In genomic region chr6:30942338-30943060, GRCh38 we compare ENCODE assay signal across 8 cellular contexts. TPM values are rescaled to one million over a fixed set of nuclear protein-coding genes. Genes with fewer than 3 reads are reported as not detected.
A peak's percentile ranks its signal among the peaks of the same experiment; 100 is the strongest.
DNase-seq lines count a peak whose midpoint lies in the region; ATAC-seq, FAIRE-seq and TF ChIP-seq lines count a peak whose summit lies in the region.

No MANE protein-coding gene starts in this region.

- POLR2A ChIA-PET in naive thymus-derived CD4-positive, alpha-beta T cell (lab: Charles Lee) = no interaction called here

- H3K9me3 Mint-ChIP-seq in brain = peaks cover 0 to 3% (median 0%) of the 10 kb centered on the region in 5 experiments
- H3K9me3 Mint-ChIP-seq in naive thymus-derived CD4-positive, alpha-beta T cell = peaks cover 0 to 1% (median 0%) of the 10 kb centered on the region in 11 donors

- H3K36me3 ChIP-seq in keratinocyte (ENCODE audit: control insufficient read depth in 2 of 2, extremely low read depth in 1 of 2, insufficient read depth in 2 of 2, low read length in 2 of 2) = no peaks in the 10 kb centered on the region
- H3K36me3 ChIP-seq in naive thymus-derived CD4-positive, alpha-beta T cell (ENCODE audit: control insufficient read depth in 2 of 3, insufficient read depth in 3 of 3, low read length in 3 of 3) = no peaks in the 10 kb centered on the region

- CTCF ChIA-PET in naive thymus-derived CD4-positive, alpha-beta T cell (lab: Charles Lee) = interaction anchor here (0.6 to 0.7 kb wide), 2 partner anchors 138 to 1814 kb away, joined by 3 read pairs; no protein-coding TSS in a partner anchor

- peaks cover 4% of the 10 kb centered on the region for H3K27me3 ChIP-seq in keratinocyte (ENCODE audit: control insufficient read depth, extremely low read depth, insufficient read depth, low read length)
- H3K27me3 ChIP-seq in naive thymus-derived CD4-positive, alpha-beta T cell (ENCODE audit: control insufficient read depth in 2 of 2, insufficient read depth in 2 of 2, low read length in 2 of 2) = peaks cover 5 to 6% of the 10 kb centered on the region in 2 donors

- H3K4me3 Mint-ChIP-seq in brain = no peak overlapping the region
- no peak overlapping the region for H3K4me3 Mint-ChIP-seq in naive thymus-derived CD4-positive, alpha-beta T cell

- H3K9me1 ChIP-seq in keratinocyte (ENCODE audit: control insufficient read depth, extremely low read depth, insufficient read depth, low read length) = no peaks in the 10 kb centered on the region

- H3K9me3 ChIP-seq in keratinocyte (ENCODE audit: control insufficient read depth, low read depth, low read length) = no peaks in the 10 kb centered on the region
- no peaks in the 10 kb centered on the region for H3K9me3 ChIP-seq in naive thymus-derived CD4-positive, alpha-beta T cell (ENCODE audit: control insufficient read depth in 2 of 3, low read length in 3 of 3)

- peak; percentile 77 for FAIRE-seq in keratinocyte (lab: Jason Lieb, UNC)

- peaks cover 5% of the 10 kb centered on the region for H3K4me1 Mint-ChIP-seq in brain
- peaks cover 0 to 4% (median 0%) of the 10 kb centered on the region in 7 donors for H3K4me1 Mint-ChIP-seq in naive thymus-derived CD4-positive, alpha-beta T cell

- H3K27ac Mint-ChIP-seq in brain = peak overlapping the region in 1 of 5 experiments; percentile 72
- H3K27ac Mint-ChIP-seq in naive thymus-derived CD4-positive, alpha-beta T cell = no peak overlapping the region

- intact Hi-C loops in naive thymus-derived CD4-positive, alpha-beta T cell (cut with micrococcal nuclease) = no loop called here

- H3K79me2 ChIP-seq in keratinocyte (ENCODE audit: control insufficient read depth, insufficient read depth, low read length) = no peaks in the 10 kb centered on the region

- H3K36me3 Mint-ChIP-seq in brain = no peaks in the 10 kb centered on the region
- peaks cover 0 to 6% (median 0%) of the 10 kb centered on the region in 5 donors for H3K36me3 Mint-ChIP-seq in naive thymus-derived CD4-positive, alpha-beta T cell

- peaks cover 11% of the 10 kb centered on the region for H3K4me1 ChIP-seq in keratinocyte (ENCODE audit: control insufficient read depth, extremely low read depth, insufficient read depth, low read length)
- no peaks in the 10 kb centered on the region for H3K4me1 ChIP-seq in naive thymus-derived CD4-positive, alpha-beta T cell (ENCODE audit: control insufficient read depth in 2 of 2, insufficient read depth in 2 of 2, low read length in 2 of 2)

- H2AFZ ChIP-seq in keratinocyte (ENCODE audit: control insufficient read depth, low read length) = peak overlapping the region; percentile 92

- H4K20me1 ChIP-seq in keratinocyte (ENCODE audit: control insufficient read depth, extremely low read depth, insufficient read depth, low read length) = no peaks in the 10 kb centered on the region

- ATAC-seq in naive thymus-derived CD4-positive, alpha-beta T cell = no peak

- H3K27ac ChIP-seq in keratinocyte (ENCODE audit: control insufficient read depth, insufficient read depth, low read length) = no peak overlapping the region
- H3K27ac ChIP-seq in naive thymus-derived CD4-positive, alpha-beta T cell (ENCODE audit: low read depth, low read length) = no peak overlapping the region

- DNase-seq in 8988T = peak; percentile 85
- DNase-seq in HPDE6-E6E7 (ENCODE audit: extremely low spot score) = peak; percentile 76
- DNase-seq in keratinocyte (ENCODE audit: low read depth, low spot score) = peak; percentile 56
- peak; percentile 82 for DNase-seq in ureter (ENCODE audit: low spot score)
- no peak for DNase-seq in naive thymus-derived CD4-positive, alpha-beta T cell
- DNase-seq in cortex of kidney (lab: John Stamatoyannopoulos, UW) = no peak
- DNase-seq in activated T-cell treated with anti-CD3 and anti-CD28 coated beads, Interleukin-2, amount 50 U/mL, for 1 hour = no peak

- TF ChIP-seq CTCF in brain (conservative IDR thresholded peaks at IDR 0.05) (peak; percentile 29 to 39), keratinocyte (optimal IDR thresholded peaks at IDR 0.05 in 1 of 3, IDR thresholded peaks at IDR 0.05 in 1 of 3, conservative IDR thresholded peaks at IDR 0.05 in 1 of 3; ENCODE audit: extremely low read depth in 1 of 3, insufficient read depth in 2 of 3, low read length in 3 of 3) (peak; percentile 59 to 83 (median 64))

- H3K4me2 ChIP-seq in keratinocyte (ENCODE audit: control insufficient read depth, extremely low read depth, insufficient read depth, low read depth, low read length) = peak overlapping the region; percentile 42

- H3K9ac ChIP-seq in keratinocyte (ENCODE audit: control insufficient read depth, extremely low read depth, insufficient read depth, low read length) = no peak overlapping the region

- dilution Hi-C loops in keratinocyte (cut with MboI; ENCODE audit: extremely low pct_ligation_motif_present, low sequenced_read_pairs) = loop anchor here (25.0 kb wide), 1 partner anchor 120 kb away; no protein-coding TSS in a partner anchor

- peaks cover 8% of the 10 kb centered on the region for H3K27me3 Mint-ChIP-seq in brain
- peaks cover 44 to 70% (median 57%) of the 10 kb centered on the region in 5 donors for H3K27me3 Mint-ChIP-seq in naive thymus-derived CD4-positive, alpha-beta T cell

- no peak overlapping the region for H3K4me3 ChIP-seq in keratinocyte (ENCODE audit: control insufficient read depth in 2 of 3, extremely low read depth in 1 of 3, insufficient read depth in 2 of 3, low read depth in 1 of 3, low read length in 3 of 3)
- no peak overlapping the region for H3K4me3 ChIP-seq in naive thymus-derived CD4-positive, alpha-beta T cell (ENCODE audit: low read length)

RNA-seq across cellular contexts. Expression of gene MUCL3, which starts 1.7 kb away (rescaled TPM):
- not detected for polyA plus RNA-seq in brain (ENCODE audit: insufficient read depth, low read depth, low replicate concordance)
- 0.05 TPM in 1 of 3 replicates, not detected in the others for polyA plus RNA-seq in keratinocyte
- polyA plus RNA-seq in keratinocyte (2011; ENCODE audit: low read depth) = 0.71 TPM
- 0.03 and 0.04 TPM in 2 replicates for polyA plus RNA-seq in keratinocyte (2011; cell fraction: cytosol; rRNA removed)
- 0.06 and 0.11 TPM in 2 replicates for polyA plus RNA-seq in keratinocyte (2011; cell fraction: nucleus; rRNA removed)
- 0.58 TPM in 1 of 2 replicates, not detected in the other for polyA plus RNA-seq in keratinocyte (2012; ENCODE audit: low replicate concordance)
- not detected in 3 replicates for polyA minus RNA-seq in keratinocyte
- polyA minus RNA-seq in keratinocyte (2011; cell fraction: cytosol; rRNA and poly(A)+ RNA removed) = not detected
- not detected in 2 replicates for polyA minus RNA-seq in keratinocyte (2011; cell fraction: nucleus; rRNA and poly(A)+ RNA removed)
- not detected for total RNA-seq in ureter
- not detected for total RNA-seq in naive thymus-derived CD4-positive, alpha-beta T cell
- not detected for polyA plus RNA-seq in naive thymus-derived CD4-positive, alpha-beta T cell

RNA-seq across cellular contexts. Expression of gene SFTA2, which starts 10.5 kb away (rescaled TPM):
- not detected for polyA plus RNA-seq in brain (ENCODE audit: insufficient read depth, low read depth, low replicate concordance)
- not detected in 3 replicates for polyA plus RNA-seq in keratinocyte
- not detected for polyA plus RNA-seq in keratinocyte (2011; ENCODE audit: low read depth)
- polyA plus RNA-seq in keratinocyte (2011; cell fraction: cytosol; rRNA removed) = not detected in 2 replicates
- polyA plus RNA-seq in keratinocyte (2011; cell fraction: nucleus; rRNA removed) = not detected in 2 replicates
- polyA plus RNA-seq in keratinocyte (2012; ENCODE audit: low replicate concordance) = 0.54 TPM in 1 of 2 replicates, not detected in the other
- 0.43 TPM in 1 of 3 replicates, not detected in the others for polyA minus RNA-seq in keratinocyte
- polyA minus RNA-seq in keratinocyte (2011; cell fraction: cytosol; rRNA and poly(A)+ RNA removed) = not detected
- not detected in 2 replicates for polyA minus RNA-seq in keratinocyte (2011; cell fraction: nucleus; rRNA and poly(A)+ RNA removed)
- total RNA-seq in ureter = 1.0 TPM
- total RNA-seq in naive thymus-derived CD4-positive, alpha-beta T cell = not detected
- under 1 TPM in 1 of 2 donors, not detected in 1; 0.34 TPM for polyA plus RNA-seq in naive thymus-derived CD4-positive, alpha-beta T cell

RNA-seq across cellular contexts. Expression of gene VARS2, which starts 28.5 kb away (rescaled TPM):
- polyA plus RNA-seq in brain (ENCODE audit: insufficient read depth, low read depth, low replicate concordance) (18.0 TPM), keratinocyte (12.8 to 14.3 TPM (median 13.8 TPM) in 3 replicates)
- 5.3 TPM for polyA plus RNA-seq in keratinocyte (2011; ENCODE audit: low read depth)
- 5.0 and 7.4 TPM in 2 replicates for polyA plus RNA-seq in keratinocyte (2011; cell fraction: cytosol; rRNA removed)
- polyA plus RNA-seq in keratinocyte (2011; cell fraction: nucleus; rRNA removed) = 32.6 and 37.0 TPM in 2 replicates
- 15.4 and 19.5 TPM in 2 replicates for polyA plus RNA-seq in keratinocyte (2012; ENCODE audit: low replicate concordance)
- 17.2 to 22.0 TPM (median 20.2 TPM) in 3 replicates for polyA minus RNA-seq in keratinocyte
- polyA minus RNA-seq in keratinocyte (2011; cell fraction: cytosol; rRNA and poly(A)+ RNA removed) = 17.5 TPM
- 18.7 and 24.1 TPM in 2 replicates for polyA minus RNA-seq in keratinocyte (2011; cell fraction: nucleus; rRNA and poly(A)+ RNA removed)
- total RNA-seq in ureter = 33.2 TPM
- 10 to 100 TPM; 22.2 to 47.3 (median 37.9) TPM for total RNA-seq in naive thymus-derived CD4-positive, alpha-beta T cell
- 10 to 100 TPM; 17.1 to 18.9 TPM for polyA plus RNA-seq in naive thymus-derived CD4-positive, alpha-beta T cell

RNA-seq across cellular contexts. Expression of gene GTF2H4, which starts 34.5 kb away (rescaled TPM):
- polyA plus RNA-seq in brain (ENCODE audit: insufficient read depth, low read depth, low replicate concordance) = 33.0 TPM
- polyA plus RNA-seq in keratinocyte = 34.2 to 44.0 TPM (median 38.7 TPM) in 3 replicates
- polyA plus RNA-seq in keratinocyte (2011; ENCODE audit: low read depth) = 7.2 TPM
- polyA plus RNA-seq in keratinocyte (2011; cell fraction: cytosol; rRNA removed) = 24.4 and 25.0 TPM in 2 replicates
- polyA plus RNA-seq in keratinocyte (2011; cell fraction: nucleus; rRNA removed) = 68.9 and 72.9 TPM in 2 replicates
- 21.9 and 32.3 TPM in 2 replicates for polyA plus RNA-seq in keratinocyte (2012; ENCODE audit: low replicate concordance)
- polyA minus RNA-seq in keratinocyte = 18.1 to 28.5 TPM (median 19.3 TPM) in 3 replicates
- polyA minus RNA-seq in keratinocyte (2011; cell fraction: cytosol; rRNA and poly(A)+ RNA removed) = 21.5 TPM
- polyA minus RNA-seq in keratinocyte (2011; cell fraction: nucleus; rRNA and poly(A)+ RNA removed) = 22.3 and 29.5 TPM in 2 replicates
- 30.4 TPM for total RNA-seq in ureter
- total RNA-seq in naive thymus-derived CD4-positive, alpha-beta T cell = 10 to 100 TPM; 18.8 to 42.3 (median 32.2) TPM
- polyA plus RNA-seq in naive thymus-derived CD4-positive, alpha-beta T cell = 10 to 100 TPM in 1 of 2 donors, 1 to 10 TPM in 1; 8.0 to 12.1 TPM

RNA-seq across cellular contexts. Expression of gene MUC21, which starts 41.0 kb away (rescaled TPM):
- polyA plus RNA-seq in brain (ENCODE audit: insufficient read depth, low read depth, low replicate concordance) (not detected), keratinocyte (not detected in 3 replicates)
- polyA plus RNA-seq in keratinocyte (2011; ENCODE audit: low read depth) = not detected
- not detected in 2 replicates for polyA plus RNA-seq in keratinocyte (2011; cell fraction: cytosol; rRNA removed)
- polyA plus RNA-seq in keratinocyte (2011; cell fraction: nucleus; rRNA removed) = not detected in 2 replicates
- polyA plus RNA-seq in keratinocyte (2012; ENCODE audit: low replicate concordance) = not detected in 2 replicates
- not detected in 3 replicates for polyA minus RNA-seq in keratinocyte
- not detected for polyA minus RNA-seq in keratinocyte (2011; cell fraction: cytosol; rRNA and poly(A)+ RNA removed)
- polyA minus RNA-seq in keratinocyte (2011; cell fraction: nucleus; rRNA and poly(A)+ RNA removed) = not detected in 2 replicates
- not detected for total RNA-seq in ureter
- total RNA-seq in naive thymus-derived CD4-positive, alpha-beta T cell = not detected
- not detected for polyA plus RNA-seq in naive thymus-derived CD4-positive, alpha-beta T cell

Comparison
In these comparisons a context has a peak if more than half of its experiments do, and no peak if none do; other contexts are left out.
1. DNase-seq: peak in 8988T (single experiment), HPDE6-E6E7 (single experiment), keratinocyte (single experiment) and ureter (single experiment); none in naive thymus-derived CD4-positive, alpha-beta T cell (0 of 9), cortex of kidney (single experiment) and activated T-cell treated with anti-CD3 and anti-CD28 coated beads, Interleukin-2, amount 50 U/mL, for 1 hour (single experiment).